ENCODE assay signal across 18 cellular contexts in genomic region chr16:78211951-78212350, GRCh38.
DNase-seq lines count a peak whose midpoint lies in the region; ATAC-seq, FAIRE-seq and TF ChIP-seq lines count a peak whose summit lies in the region.
"Had no signal": no experiment of that assay in that cellular context is flagged by ENCODE, and none has a peak within 500 bp of the region (broad histone marks: within the 10 kb centered on the region; RNA-seq: fewer than 3 reads in every experiment).

No MANE protein-coding gene starts in this region.

- peaks cover 5% of the 10 kb centered on the region for H3K36me3 Mint-ChIP-seq in Calu3 (ENCODE audit: insufficient read depth, unreplicated experiment)
- H3K36me3 Mint-ChIP-seq: natural killer cell treated with Interleukin-12 subunit alpha and Interleukin-12 subunit beta and Interleukin-15 and Interleukin-18, amount 100 ng/mL, for 72 hours had no signal

- H3K4me1 ChIP-seq in esophagus (ENCODE audit: control insufficient read depth in 2 of 2, insufficient read depth in 2 of 2, low read length in 1 of 2) (peaks cover 0 to 8% of the 10 kb centered on the region in 2 donors), pancreas (peaks cover 0 to under 1% (median under 1%) of the 10 kb centered on the region in 3 donors)
- H3K4me1 ChIP-seq: psoas muscle, SJCRH30, spleen had no signal

- DNase-seq in Calu3 (peak; percentile 84), NCI-H748 treated with DMSO at 0.1 percent for 48 hours (lab: John Stamatoyannopoulos, UW) (peak; percentile 7), pancreas (no peak), hippocampal formation (lab: John Stamatoyannopoulos, UW) (no peak), HEK293T (ENCODE audit: extremely low spot score) (no peak), GM13977 (ENCODE audit: low spot score) (no peak)
- no peak for DNase-seq in activated T-cell treated with anti-CD3 and anti-CD28 coated beads, Interleukin-2, amount 50 U/mL, for 48 hours
- DNase-seq: activated B cell treated with CpG ODN at 0.5 μM for 24 hours, DMS79 treated with DMSO at 0.1 percent for 48 hours, esophagus squamous epithelium, IMR-90, NCI-H1694 treated with DMSO at 0.1 percent for 48 hours, psoas muscle, SJCRH30, spleen, T-helper 17 cell had no signal

- POLR2A ChIA-PET in HEK293T (lab: Yijun Ruan, JAX): no interaction called here

- TF ChIP-seq CTCF in Calu3 (IDR thresholded peaks at IDR 0.05; ENCODE audit: unreplicated experiment) (no peak), pancreas (IDR thresholded peaks at IDR 0.05) (no peak), GM13977 (IDR thresholded peaks at IDR 0.05; ENCODE audit: extremely low read depth, insufficient read depth, missing control alignments) (no peak)

- H3K27me3 Mint-ChIP-seq in Calu3 (ENCODE audit: unreplicated experiment): no peaks in the 10 kb centered on the region
- H3K27me3 Mint-ChIP-seq: activated B cell treated with CpG ODN at 0.5 μM for 24 hours; natural killer cell treated with Interleukin-12 subunit alpha and Interleukin-12 subunit beta and Interleukin-15 and Interleukin-18, amount 100 ng/mL, for 72 hours; T-helper 17 cell had no signal

- CTCF ChIA-PET in Calu3 (lab: Charles Lee) (interaction anchor here (0.8 to 1.2 kb wide), 3 partner anchors 23 to 30 kb away, joined by 3 read pairs; no protein-coding TSS in a partner anchor), HEK293T (lab: Yijun Ruan, JAX) (no interaction called here)

- WGBS in esophagus, 2 donors: 74 to 80% methylated on average over 2 of the region's 2 CpGs
- 84 to 86% methylated on average over 2 of the region's 2 CpGs for WGBS in pancreas, 2 donors

- H3K9me3 ChIP-seq in esophagus (ENCODE audit: control insufficient read depth in 2 of 2, insufficient read depth in 1 of 2, low read depth in 1 of 2, low read length in 1 of 2) (no peaks in the 10 kb centered on the region), pancreas (no peaks in the 10 kb centered on the region)
- H3K9me3 ChIP-seq: esophagus squamous epithelium, psoas muscle, SJCRH30, spleen had no signal

- H3K36me3 ChIP-seq in esophagus (ENCODE audit: control insufficient read depth in 2 of 2, insufficient read depth in 2 of 2, low read length in 1 of 2): no peaks in the 10 kb centered on the region
- no peaks in the 10 kb centered on the region for H3K36me3 ChIP-seq in pancreas
- H3K36me3 ChIP-seq: esophagus squamous epithelium, SJCRH30, spleen had no signal

- FAIRE-seq in pancreas (lab: Jason Lieb, UNC): no peak

- in situ Hi-C loops in GM13977 (cut with MboI; ENCODE audit: low pct_unique_long_range_greater_than_20kb, low sequenced_read_pairs, unreplicated experiment): no loop called here

- H3K4me3 Mint-ChIP-seq in Calu3 (ENCODE audit: low read depth, unreplicated experiment): peak overlapping the region; percentile 13
- H3K4me3 Mint-ChIP-seq: activated B cell treated with CpG ODN at 0.5 μM for 24 hours; natural killer cell treated with Interleukin-12 subunit alpha and Interleukin-12 subunit beta and Interleukin-15 and Interleukin-18, amount 100 ng/mL, for 72 hours; T-helper 17 cell had no signal

- H3K27me3 ChIP-seq in esophagus (ENCODE audit: control insufficient read depth in 1 of 2, insufficient read depth in 2 of 2, low read length in 2 of 2): no peaks in the 10 kb centered on the region
- H3K27me3 ChIP-seq in pancreas: no peaks in the 10 kb centered on the region
- H3K27me3 ChIP-seq: esophagus squamous epithelium, SJCRH30, spleen had no signal

- H3K4me1 Mint-ChIP-seq in Calu3 (ENCODE audit: low read depth, unreplicated experiment): peaks cover 38% of the 10 kb centered on the region
- H3K4me1 Mint-ChIP-seq: T-helper 17 cell had no signal

- intact Hi-C loops in Calu3 (cut with micrococcal nuclease; ENCODE audit: unreplicated experiment) (no loop called here), pancreas (cut with DNase I) (no loop called here)

- peak overlapping the region; percentile 46 for H3K27ac Mint-ChIP-seq in Calu3 (ENCODE audit: unreplicated experiment)
- H3K27ac Mint-ChIP-seq: activated B cell treated with CpG ODN at 0.5 μM for 24 hours; natural killer cell treated with Interleukin-12 subunit alpha and Interleukin-12 subunit beta and Interleukin-15 and Interleukin-18, amount 100 ng/mL, for 72 hours; T-helper 17 cell had no signal

- no TSS peak for BruUV-seq in Calu3 (replicated peaks; lab: Mats Ljungman, UMichigan)

- no peak overlapping the region for H3K4me3 ChIP-seq in esophagus (ENCODE audit: low read depth in 1 of 2, low read length in 2 of 2)
- no peak overlapping the region for H3K4me3 ChIP-seq in pancreas
- H3K4me3 ChIP-seq: esophagus squamous epithelium, psoas muscle, SJCRH30, spleen had no signal

- no peaks in the 10 kb centered on the region for H3K9me3 Mint-ChIP-seq in Calu3 (ENCODE audit: low read depth, unreplicated experiment)
- H3K9me3 Mint-ChIP-seq: natural killer cell treated with Interleukin-12 subunit alpha and Interleukin-12 subunit beta and Interleukin-15 and Interleukin-18, amount 100 ng/mL, for 72 hours had no signal

- ATAC-seq in pancreas: peak in 3 of 4 donors; percentile 43 to 77 (median 67)
- ATAC-seq: natural killer cell treated with Interleukin-12 subunit alpha and Interleukin-12 subunit beta and Interleukin-15 and Interleukin-18, amount 100 ng/mL, for 72 hours; psoas muscle; T-helper 17 cell had no signal

- H3K27ac ChIP-seq in esophagus (ENCODE audit: low read depth in 2 of 2, low read length in 1 of 2) (peak overlapping the region; percentile 20 to 33), pancreas (no peak overlapping the region)
- H3K27ac ChIP-seq: psoas muscle, SJCRH30, spleen had no signal

TF ChIP-seq in HEK293T, 16 proteins besides CTCF, POLR2A, EP300 and RAD21:
- no peak for TF ChIP-seq ZNF384 (IDR thresholded peaks at IDR 0.05)
- TF ChIP-seq FOXM1 (IDR thresholded peaks at IDR 0.05; ENCODE audit: borderline replicate concordance): no peak
- TF ChIP-seq CTBP1 (IDR thresholded peaks at IDR 0.05; ENCODE audit: borderline replicate concordance): no peak
- TF ChIP-seq BHLHE40 (IDR thresholded peaks at IDR 0.05; ENCODE audit: borderline replicate concordance): no peak
- TF ChIP-seq LEF1 (IDR thresholded peaks at IDR 0.05; ENCODE audit: borderline replicate concordance): no peak
- no peak for TF ChIP-seq NFRKB (IDR thresholded peaks at IDR 0.05)
- no peak for TF ChIP-seq ARNT (IDR thresholded peaks at IDR 0.05)

Comparison
In these comparisons a context has a peak if more than half of its experiments do, and no peak if none do; other contexts are left out.
1. DNase-seq: peak in Calu3 (single experiment) and NCI-H748 treated with DMSO at 0.1 percent for 48 hours (single experiment); none in pancreas (0 of 6), hippocampal formation (0 of 2), HEK293T (single experiment), activated T-cell treated with anti-CD3 and anti-CD28 coated beads, Interleukin-2, amount 50 U/mL, for 48 hours (0 of 2) and GM13977 (single experiment).
2. H3K27ac ChIP-seq: peak in esophagus (2 of 2); none in pancreas (0 of 4).